Comparison of ENCODE assay signal across 10 cellular contexts in the genomic region with DNA sequence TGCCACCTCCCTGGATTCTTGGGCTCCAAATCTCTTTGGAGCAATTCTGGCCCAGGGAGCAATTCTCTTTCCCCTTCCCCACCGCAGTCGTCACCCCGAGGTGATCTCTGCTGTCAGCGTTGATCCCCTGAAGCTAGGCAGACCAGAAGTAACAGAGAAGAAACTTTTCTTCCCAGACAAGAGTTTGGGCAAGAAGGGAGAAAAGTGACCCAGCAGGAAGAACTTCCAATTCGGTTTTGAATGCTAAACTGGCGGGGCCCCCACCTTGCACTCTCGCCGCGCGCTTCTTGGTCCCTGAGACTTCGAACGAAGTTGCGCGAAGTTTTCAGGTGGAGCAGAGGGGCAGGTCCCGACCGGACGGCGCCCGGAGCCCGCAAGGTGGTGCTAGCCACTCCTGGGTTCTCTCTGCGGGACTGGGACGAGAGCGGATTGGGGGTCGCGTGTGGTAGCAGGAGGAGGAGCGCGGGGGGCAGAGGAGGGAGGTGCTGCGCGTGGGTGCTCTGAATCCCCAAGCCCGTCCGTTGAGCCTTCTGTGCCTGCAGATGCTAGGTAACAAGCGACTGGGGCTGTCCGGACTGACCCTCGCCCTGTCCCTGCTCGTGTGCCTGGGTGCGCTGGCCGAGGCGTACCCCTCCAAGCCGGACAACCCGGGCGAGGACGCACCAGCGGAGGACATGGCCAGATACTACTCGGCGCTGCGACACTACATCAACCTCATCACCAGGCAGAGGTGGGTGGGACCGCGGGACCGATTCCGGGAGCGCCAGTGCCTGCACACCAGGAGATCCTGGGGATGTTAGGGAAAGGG. TPM values are rescaled to one million over a fixed set of nuclear protein-coding genes. Genes with fewer than 3 reads are reported as not detected.
DNase-seq lines count a peak whose midpoint lies in the region; ATAC-seq and TF ChIP-seq lines count a peak whose summit lies in the region.
"Had no signal": no experiment of that assay in that cellular context is flagged by ENCODE, and none has a peak within 500 bp of the region (broad histone marks: within the 10 kb centered on the region; RNA-seq: fewer than 3 reads in every experiment).

No MANE protein-coding gene starts in this region.

- POLR2A ChIA-PET in CD8-positive, alpha-beta memory T cell (lab: Charles Lee) = no interaction called here

- no peak for DNase-seq in CD8-positive, alpha-beta memory T cell
- DNase-seq in osteoblast (ENCODE audit: insufficient read length, low spot score, missing footprints) (peak; percentile 62), RKO (ENCODE audit: low spot score) (no peak)
- DNase-seq: NCI-H1930 had no signal

- peak overlapping the region in 1 of 8 donors; percentile 9 for H3K27ac Mint-ChIP-seq in CD8-positive, alpha-beta memory T cell

- CTCF ChIA-PET in CD8-positive, alpha-beta memory T cell (lab: Charles Lee) = no interaction called here

- H3K27ac ChIP-seq in CD8-positive, alpha-beta memory T cell (ENCODE audit: low read depth, low read length) = no peak overlapping the region
- H3K27ac ChIP-seq in HUES48 (ENCODE audit: low read depth, low read length) (no peak overlapping the region), ectodermal cell (ENCODE audit: insufficient read depth, low read depth, low read length, poor library complexity, severe bottlenecking) (no peak overlapping the region), osteoblast (ENCODE audit: low read depth, low read length) (no peak overlapping the region)
- H3K27ac ChIP-seq: neutrophil had no signal

- H3K9ac ChIP-seq in HUES48 (ENCODE audit: low read depth, low read length) = no peak overlapping the region

- peak overlapping the region in 6 of 7 donors; percentile 20 to 60 (median 36) for H3K4me3 Mint-ChIP-seq in CD8-positive, alpha-beta memory T cell

- H3K4me1 ChIP-seq in CD8-positive, alpha-beta memory T cell (ENCODE audit: insufficient read depth, low read length) = peaks cover 9% of the 10 kb centered on the region
- H3K4me1 ChIP-seq in HUES48 (ENCODE audit: control insufficient read depth, insufficient read depth, low read length) (peaks cover 29% of the 10 kb centered on the region), ectodermal cell (ENCODE audit: control insufficient read depth, insufficient read depth, low read length) (no peaks in the 10 kb centered on the region), osteoblast (ENCODE audit: insufficient read depth, low read length) (no peaks in the 10 kb centered on the region)

- H3K4me3 ChIP-seq in CD8-positive, alpha-beta memory T cell (ENCODE audit: low read length) = no peak overlapping the region
- H3K4me3 ChIP-seq in HUES48 (ENCODE audit: low read depth, low read length) (peak overlapping the region; percentile 62), ectodermal cell (ENCODE audit: insufficient read depth, low read depth, low read length) (peak overlapping the region; percentile 28), osteoblast (ENCODE audit: insufficient read depth, low read length) (no peak overlapping the region)

- H3K4me2 ChIP-seq in osteoblast (ENCODE audit: insufficient read depth, low read length) = no peak overlapping the region

- H3K36me3 ChIP-seq in CD8-positive, alpha-beta memory T cell (ENCODE audit: insufficient read depth, low read length) = no peaks in the 10 kb centered on the region
- H3K36me3 ChIP-seq in HUES48 (ENCODE audit: control insufficient read depth, insufficient read depth, low read length) (no peaks in the 10 kb centered on the region), ectodermal cell (ENCODE audit: control insufficient read depth, insufficient read depth, low read length) (no peaks in the 10 kb centered on the region), osteoblast (ENCODE audit: insufficient read depth, low read length) (no peaks in the 10 kb centered on the region)
- H3K36me3 ChIP-seq: neutrophil had no signal

- H2AFZ ChIP-seq in osteoblast (ENCODE audit: low read length) = no peak overlapping the region

- no peaks in the 10 kb centered on the region for H3K9me3 ChIP-seq in CD8-positive, alpha-beta memory T cell (ENCODE audit: low read length)
- no peaks in the 10 kb centered on the region for H3K9me3 ChIP-seq in HUES48 (ENCODE audit: control insufficient read depth, insufficient read depth, low read length)
- no peaks in the 10 kb centered on the region for H3K9me3 ChIP-seq in ectodermal cell (ENCODE audit: control insufficient read depth, low read length)
- H3K9me3 ChIP-seq in osteoblast (ENCODE audit: low read depth, low read length) = no peaks in the 10 kb centered on the region
- H3K9me3 ChIP-seq: neutrophil had no signal

- peaks cover 21 to 55% of the 10 kb centered on the region in 2 donors for H3K27me3 Mint-ChIP-seq in CD8-positive, alpha-beta memory T cell

- peaks cover 3 to 23% (median 11%) of the 10 kb centered on the region in 3 donors for H3K4me1 Mint-ChIP-seq in CD8-positive, alpha-beta memory T cell

- TF ChIP-seq CTCF in osteoblast (IDR thresholded peaks at IDR 0.05; ENCODE audit: extremely low read depth, low read depth, low read length) = no peak

- ATAC-seq in GM19023 (IDR thresholded peaks at IDR 0.05; ENCODE audit: unreplicated experiment) (no peak), GM18870 (IDR thresholded peaks at IDR 0.05; ENCODE audit: unreplicated experiment) (no peak), GM18511 (IDR thresholded peaks at IDR 0.05; ENCODE audit: unreplicated experiment) (no peak)

- H3K9me3 Mint-ChIP-seq in CD8-positive, alpha-beta memory T cell = no peaks in the 10 kb centered on the region

- H4K20me1 ChIP-seq in osteoblast (ENCODE audit: insufficient read depth, low read length) = no peaks in the 10 kb centered on the region

- peaks cover 3% of the 10 kb centered on the region for H3K27me3 ChIP-seq in CD8-positive, alpha-beta memory T cell (ENCODE audit: insufficient read depth, low read length, poor library complexity, severe bottlenecking)
- H3K27me3 ChIP-seq in HUES48 (ENCODE audit: control insufficient read depth, insufficient read depth, low read length) (peaks cover 70% of the 10 kb centered on the region), ectodermal cell (ENCODE audit: control insufficient read depth, insufficient read depth, low read length, poor library complexity, severe bottlenecking) (peaks cover 62% of the 10 kb centered on the region), osteoblast (ENCODE audit: insufficient read depth, low read length) (peaks cover 39% of the 10 kb centered on the region)

- WGBS in ectodermal cell, 2 experiments = 30 to 33% methylated on average over 51 of the region's 51 CpGs

- no peaks in the 10 kb centered on the region for H3K79me2 ChIP-seq in osteoblast (ENCODE audit: insufficient read depth, low read length)

- H3K36me3 Mint-ChIP-seq in CD8-positive, alpha-beta memory T cell = no peaks in the 10 kb centered on the region

RNA-seq across cellular contexts. Expression of a gene that starts 0.9 kb away (rescaled TPM):
- total RNA-seq in CD8-positive, alpha-beta memory T cell = not detected
- polyA plus RNA-seq in CD8-positive, alpha-beta memory T cell = not detected
- polyA plus RNA-seq in ectodermal cell (2013, experiment 1 of 4) = 18.0 TPM
- polyA plus RNA-seq in ectodermal cell (2013, experiment 2 of 4) = 12.7 TPM
- polyA plus RNA-seq in ectodermal cell (2013, experiment 3 of 4) = 11.6 TPM
- polyA plus RNA-seq in ectodermal cell (2013, experiment 4 of 4) = 9.8 TPM
- not detected in 2 replicates for total RNA-seq in osteoblast

Comparison
In these comparisons a context has a peak if more than half of its experiments do, and no peak if none do; other contexts are left out.
1. H3K4me3 ChIP-seq: peak in HUES48 (single experiment) and ectodermal cell (single experiment); none in CD8-positive, alpha-beta memory T cell (single experiment) and osteoblast (single experiment).